In the genomic region with DNA sequence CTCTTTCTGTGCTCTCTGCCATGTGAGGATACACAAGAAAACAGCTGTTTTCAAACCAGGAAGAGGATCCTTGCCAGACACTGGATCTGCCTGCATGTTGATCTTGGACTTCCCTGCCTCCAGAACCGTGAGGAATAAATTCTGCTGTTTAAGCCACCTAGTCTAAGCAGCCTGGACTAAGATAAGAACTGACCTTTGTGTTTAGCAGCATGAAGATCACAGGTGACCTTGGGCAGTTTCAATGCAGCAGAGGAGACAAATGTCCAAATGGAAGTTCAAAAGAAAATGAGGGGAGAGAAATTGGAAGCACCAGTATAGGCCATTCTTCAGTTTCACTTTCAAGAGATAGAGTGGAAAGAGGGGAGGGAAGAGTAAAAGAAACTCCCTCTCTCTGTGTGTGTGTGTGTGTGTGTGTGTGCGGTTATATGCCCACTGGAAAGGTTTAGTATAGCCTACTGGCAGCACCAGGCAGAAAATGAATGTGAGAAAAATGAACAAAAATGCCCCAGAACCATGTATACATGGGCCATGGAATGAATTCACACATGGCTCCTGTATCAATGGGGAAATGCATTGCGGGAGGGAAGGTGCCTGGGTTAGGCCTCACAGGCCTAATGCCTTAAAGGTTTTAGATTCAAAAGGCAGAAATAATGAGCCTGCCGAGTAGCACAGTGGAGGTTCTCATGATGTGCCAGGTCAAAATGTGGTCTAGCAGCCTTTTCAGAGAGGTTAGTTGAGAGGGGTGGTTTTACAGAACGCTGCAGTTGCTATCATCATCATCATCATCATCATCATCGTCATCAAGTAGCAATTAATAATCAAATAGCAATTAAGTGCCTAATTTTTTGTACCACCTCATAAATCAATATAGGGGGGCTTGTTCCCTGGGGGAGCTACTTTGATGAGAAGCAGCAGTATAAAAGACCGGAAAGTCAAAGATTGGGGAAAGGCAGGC, we compare ENCODE assay signal across 8 cellular contexts. TPM values are rescaled to one million over a fixed set of nuclear protein-coding genes. Genes with fewer than 3 reads are reported as not detected.
DNase-seq lines count a peak whose midpoint lies in the region; ATAC-seq and TF ChIP-seq lines count a peak whose summit lies in the region.

No MANE protein-coding gene starts in this region.

- TF ChIP-seq POLR2A in prostate gland (IDR thresholded peaks at IDR 0.05): no peak

- ATAC-seq in HG03159 (IDR thresholded peaks at IDR 0.05; ENCODE audit: unreplicated experiment) (no peak), HG02852 (IDR thresholded peaks at IDR 0.05; ENCODE audit: unreplicated experiment) (no peak)

- in situ Hi-C loops in GM13977 (cut with MboI; ENCODE audit: low pct_unique_long_range_greater_than_20kb, low sequenced_read_pairs, unreplicated experiment): no loop called here

- H3K9me3 ChIP-seq in ES-I3 (ENCODE audit: control insufficient read depth, insufficient read depth, low read length) (no peaks in the 10 kb centered on the region), MG63 (peaks cover 8% of the 10 kb centered on the region; the same call in 1 of the 2 replicates), endocrine pancreas (ENCODE audit: control insufficient read depth, low read length) (no peaks in the 10 kb centered on the region), prostate gland (no peaks in the 10 kb centered on the region)

- DNase-seq in MG63 (no peak), prostate gland (ENCODE audit: low spot score) (no peak), NCI-H187 (lab: John Stamatoyannopoulos, UW) (no peak), GM13977 (ENCODE audit: low spot score) (no peak)

- TF ChIP-seq CTCF in prostate gland (IDR thresholded peaks at IDR 0.05) (no peak), GM13977 (IDR thresholded peaks at IDR 0.05; ENCODE audit: extremely low read depth, insufficient read depth, missing control alignments) (no peak)

- WGBS in prostate gland: 60% methylated on average over 7 of the region's 7 CpGs

- H3K4me1 ChIP-seq in ES-I3 (ENCODE audit: insufficient read depth, low read length) (peaks cover 8% of the 10 kb centered on the region; the same call in 1 of the 2 replicates), endocrine pancreas (ENCODE audit: control insufficient read depth, insufficient read depth, low read length) (peaks cover 11% of the 10 kb centered on the region), prostate gland (replicated peaks) (no peaks in the 10 kb centered on the region)

- H3K36me3 ChIP-seq in ES-I3 (ENCODE audit: insufficient read depth, low read length) (no peaks in the 10 kb centered on the region), MG63 (no peaks in the 10 kb centered on the region), endocrine pancreas (ENCODE audit: control insufficient read depth, insufficient read depth, low read length) (no peaks in the 10 kb centered on the region), prostate gland (no peaks in the 10 kb centered on the region)

- intact Hi-C loops in prostate gland (cut with DNase I): loop anchor here (5.0 to 10.0 kb wide), 4 partner anchors 108 to 242 kb away; a partner anchor contains a TSS

- H3K9ac ChIP-seq in ES-I3 (ENCODE audit: low read depth, low read length) (peak overlapping the region; percentile 96), endocrine pancreas (ENCODE audit: control insufficient read depth, insufficient read depth, low read length) (peak overlapping the region; percentile 60)

- peak overlapping the region in 1 of 2 donors; percentile 89 for H3K27ac ChIP-seq in prostate gland

- H3K4me3 ChIP-seq in MG63 (peak overlapping the region; percentile 94), endocrine pancreas (ENCODE audit: control insufficient read depth, insufficient read depth, low read length) (peak overlapping the region; percentile 4), prostate gland (peak overlapping the region; percentile 92 to 94)

- H3K27me3 ChIP-seq in MG63 (no peaks in the 10 kb centered on the region), endocrine pancreas (ENCODE audit: control insufficient read depth, insufficient read depth, low read length) (no peaks in the 10 kb centered on the region), prostate gland (replicated peaks; ENCODE audit: insufficient read depth) (no peaks in the 10 kb centered on the region)

RNA-seq across cellular contexts. Expression of a gene that starts 1.1 kb away (rescaled TPM):
- 12.4 and 19.9 TPM in 2 replicates for total RNA-seq in MG63 (2014; rRNA removed; shearing (Covaris generic); ENCODE audit: low replicate concordance)
- 10 to 100 TPM; 30.1 to 67.8 TPM for total RNA-seq in prostate gland

Comparison
In these comparisons a context has a peak if more than half of its experiments do, and no peak if none do; other contexts are left out.
1. H3K4me3 ChIP-seq: peak in every context shown above with its lines; median percentile 94 in MG63; 93 in prostate gland; 4 in endocrine pancreas.